Comparison of ENCODE assay signal across 24 cellular contexts in the genomic region with DNA sequence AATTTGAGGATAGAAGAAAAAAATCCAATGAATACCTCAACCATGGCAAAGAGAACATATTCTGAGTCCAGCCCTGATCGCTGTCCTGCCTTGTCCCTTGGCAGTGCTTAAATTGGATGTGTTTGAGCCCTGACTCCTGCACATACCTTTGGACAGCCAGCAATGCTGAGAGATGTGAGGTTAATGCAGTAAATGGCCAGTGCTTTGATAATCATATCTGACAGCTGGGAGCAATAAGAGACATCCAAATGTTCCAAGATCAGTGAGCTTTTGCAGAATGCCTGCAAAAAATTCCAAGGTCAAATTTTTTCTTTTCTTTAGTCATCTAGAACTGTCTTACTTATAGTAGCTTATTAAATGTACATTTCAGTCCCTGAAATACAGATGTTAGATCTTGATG.
"Had no signal": no experiment of that assay in that cellular context is flagged by ENCODE, and none has a peak within 500 bp of the region (broad histone marks: within the 10 kb centered on the region; RNA-seq: fewer than 3 reads in every experiment).

No MANE protein-coding gene starts in this region.

- H3K4me3 ChIP-seq: adrenal gland, breast epithelium had no signal

- H3K27me3 ChIP-seq: adrenal gland, breast epithelium had no signal

- H3K36me3 ChIP-seq: adrenal gland, breast epithelium had no signal

- H3K9me3 ChIP-seq: adrenal gland, breast epithelium had no signal

- H3K27ac ChIP-seq: adrenal gland, breast epithelium had no signal

- ATAC-seq: activated CD4-positive, CD25-positive, alpha-beta regulatory T cell treated with anti-CD3 and anti-CD28 coated beads, Interleukin-2, amount 50 U/mL, for 24 hours; activated CD8-positive, alpha-beta T cell treated with anti-CD3 and anti-CD28 coated beads for 36 hours; activated T-cell treated with anti-CD3 and anti-CD28 coated beads, Interleukin-2, amount 50 U/mL, for 72 hours; Panc1; Right ventricle myocardium inferior had no signal

- DNase-seq: activated CD4-positive, alpha-beta T cell treated with anti-CD3 and anti-CD28 coated beads for 4 hours; activated CD8-positive, alpha-beta memory T cell treated with anti-CD3 and anti-CD28 coated beads, Interleukin-2, amount 50 U/mL, for 4 hours; activated CD8-positive, alpha-beta T cell treated with anti-CD3 and anti-CD28 coated beads for 36 hours; activated gamma-delta T cell treated with Interleukin-2 at 50 U/mL for 16 hours; activated naive CD4-positive, alpha-beta T cell treated with anti-CD3 and anti-CD28 coated beads, Interleukin-2, amount 10 ng/mL, durations not matched to agents 7 days and 5 days; activated naive CD8-positive, alpha-beta T cell treated with anti-CD3 and anti-CD28 coated beads for 36 hours; activated T-cell treated with anti-CD3 and anti-CD28 coated beads, Interleukin-2, amount 50 U/mL, for 72 hours; adrenal gland; aorta; caudate nucleus; Karpas-422; NCI-H1105 treated with DMSO at 0.1 percent for 48 hours; NCI-H1436 treated with DMSO at 0.1 percent for 48 hours; NCI-H187; NCI-H2081; NCI-H510A treated with DMSO at 0.1 percent for 48 hours; NCI-H69; NK-92 treated with Interleukin-12 subunit alpha and Interleukin-12 subunit beta, amount 100 ng/mL, for 24 hours; OCI-M1; RPMI8226 had no signal

- H3K4me1 ChIP-seq: breast epithelium had no signal
